In the genomic region with DNA sequence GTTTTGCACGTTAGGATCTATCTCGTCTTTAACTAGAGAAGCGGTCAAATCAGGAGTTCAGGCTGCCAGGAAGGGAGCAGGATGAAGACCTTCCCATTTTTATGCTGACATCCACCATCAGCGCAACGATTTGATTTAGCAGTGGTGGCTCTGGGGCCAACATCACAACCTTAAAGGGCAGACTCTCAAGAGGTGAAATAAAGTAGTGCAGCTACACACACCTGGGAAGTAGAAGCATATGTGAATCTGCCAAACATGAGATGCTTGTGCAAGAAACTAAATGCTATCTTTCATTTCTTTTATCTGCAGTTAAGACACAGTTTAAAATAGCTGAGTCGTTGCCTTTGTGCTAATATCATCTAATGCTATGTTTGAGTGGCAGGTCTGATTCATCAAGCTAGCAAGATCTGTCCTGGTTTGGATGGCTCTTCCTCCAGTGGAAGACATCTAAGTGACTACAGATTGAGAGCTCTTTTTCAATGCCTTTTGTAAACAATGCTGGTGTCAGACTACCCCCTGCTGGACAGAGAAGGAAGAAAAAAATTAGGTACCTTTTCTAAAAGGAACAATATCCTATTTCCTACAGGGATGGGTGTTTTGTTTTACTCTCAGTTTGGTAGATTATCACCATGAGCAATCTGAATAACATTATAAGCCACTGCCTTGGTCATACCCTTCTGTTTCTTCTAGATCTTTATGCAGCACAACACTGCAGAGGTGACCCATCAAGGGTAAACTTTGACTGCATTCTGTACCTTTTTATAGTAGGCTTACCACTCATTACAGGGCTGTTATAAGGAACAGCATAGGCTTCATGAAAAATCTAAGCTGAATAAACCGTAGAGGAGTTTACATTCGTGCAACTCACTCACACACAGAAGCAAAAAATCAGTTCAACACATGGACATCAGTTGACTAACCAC, we compare ENCODE assay signal across 8 cellular contexts.
DNase-seq lines count a peak whose midpoint lies in the region; ATAC-seq, FAIRE-seq and TF ChIP-seq lines count a peak whose summit lies in the region.

No MANE protein-coding gene starts in this region.

- peak; percentile 99 for FAIRE-seq in islet of Langerhans (lab: Jason Lieb, UNC)

- peaks cover 9% of the 10 kb centered on the region for H3K27me3 ChIP-seq in HL-60 (ENCODE audit: insufficient read depth, poor library complexity, severe bottlenecking)

- peak; percentile 74 for ATAC-seq in GM19372 (IDR thresholded peaks at IDR 0.05; ENCODE audit: low read depth, unreplicated experiment)

- H3K4me3 ChIP-seq in HL-60 (replicated peaks; ENCODE audit: insufficient read depth, low read length) (no peak overlapping the region), astrocyte of the spinal cord (ENCODE audit: low read depth, low read length) (no peak overlapping the region)

- DNase-seq in DMS53 (lab: John Stamatoyannopoulos, UW) (peak; percentile 74), HL-60 (ENCODE audit: low read depth in 1 of 2, low spot score in 1 of 2) (peak; percentile 5 to 37), NCI-H774 (lab: John Stamatoyannopoulos, UW) (peak; percentile 79), astrocyte of the spinal cord (ENCODE audit: low read depth, low spot score) (peak; percentile 58), superior temporal gyrus (ENCODE audit: extremely low spot score) (peak; percentile 89)
- DNase-seq in activated T-cell treated with anti-CD3 and anti-CD28 coated beads, Interleukin-2, amount 50 U/mL, for 1 hour, result no peak

- H3K27ac ChIP-seq in HL-60 (replicated peaks), result no peak overlapping the region

- TF ChIP-seq CTCF in HL-60 (IDR thresholded peaks at IDR 0.05; ENCODE audit: insufficient read depth, low read length), result peak; percentile 43
- peak; percentile 59 for TF ChIP-seq CTCF in astrocyte of the spinal cord (IDR thresholded peaks at IDR 0.05; ENCODE audit: low read depth, low read length)

- in situ Hi-C loops in astrocyte of the spinal cord (cut with HindIII; ENCODE audit: low sequenced_read_pairs), result no loop called here
